24 cellular contexts compared by ENCODE assay signal in genomic region chr4:166723532-166724140, GRCh38.
A peak's percentile ranks its signal among the peaks of the same experiment; 100 is the strongest.
DNase-seq lines count a peak whose midpoint lies in the region; ATAC-seq and TF ChIP-seq lines count a peak whose summit lies in the region.
"Had no signal": no experiment of that assay in that cellular context is flagged by ENCODE, and none has a peak within 500 bp of the region (broad histone marks: within the 10 kb centered on the region; RNA-seq: fewer than 3 reads in every experiment).

No MANE protein-coding gene starts in this region.

- H3K9ac ChIP-seq in HUES6 (ENCODE audit: low read length), result no peak overlapping the region
- H3K9ac ChIP-seq: BLaER1 had no signal

- TF ChIP-seq CTCF in WTC11 (IDR thresholded peaks at IDR 0.05), result no peak

- H2AFZ ChIP-seq in ACC112 (ENCODE audit: low read length, unreplicated experiment), result peak overlapping the region; percentile 39

- no peak overlapping the region for H3K27ac ChIP-seq in ACC112 (ENCODE audit: low read depth, low read length)
- peak overlapping the region; percentile 37; the same call in 1 of the 2 replicates for H3K27ac ChIP-seq in HUES6 (ENCODE audit: low read depth, low read length)
- H3K27ac ChIP-seq: 22Rv1, A549, BLaER1 had no signal

- CTCF ChIA-PET in WTC11 (lab: Charles Lee), result no interaction called here

- no peaks in the 10 kb centered on the region for H3K36me3 ChIP-seq in ACC112 (ENCODE audit: insufficient read depth, low read length)
- H3K36me3 ChIP-seq in HUES6 (ENCODE audit: control insufficient read depth, insufficient read depth, low read length), result peaks cover 31% of the 10 kb centered on the region; the same call in 1 of the 2 replicates
- H3K36me3 ChIP-seq: BE2C, BLaER1 had no signal

- H3K9me3 Mint-ChIP-seq in WTC11 (no peaks in the 10 kb centered on the region), immature natural killer cell (peaks cover 23 to 60% (median 31%) of the 10 kb centered on the region in 6 donors)

- H3K4me1 Mint-ChIP-seq in WTC11, result peaks cover 64% of the 10 kb centered on the region
- no peaks in the 10 kb centered on the region for H3K4me1 Mint-ChIP-seq in immature natural killer cell
- H3K4me1 Mint-ChIP-seq: CD14-positive monocyte; CD4-positive, alpha-beta memory T cell; CD4-positive, CD25-positive, alpha-beta regulatory T cell; CD8-positive, alpha-beta memory T cell had no signal

- ATAC-seq in WTC11, result no peak
- ATAC-seq: A549, GM12878 had no signal

- H3K4me3 ChIP-seq in ACC112 (ENCODE audit: low read depth, low read length) (no peak overlapping the region), HUES6 (ENCODE audit: low read depth, low read length) (no peak overlapping the region)
- H3K4me3 ChIP-seq: A549, BLaER1, GM12878 had no signal

- no peaks in the 10 kb centered on the region for H3K79me2 ChIP-seq in ACC112 (ENCODE audit: control insufficient read depth, insufficient read depth, low read length, unreplicated experiment)

- no peaks in the 10 kb centered on the region for H3K9me3 ChIP-seq in HUES6 (ENCODE audit: control insufficient read depth, insufficient read depth, low read depth, low read length)
- H3K9me3 ChIP-seq: A549, BE2C, BLaER1 had no signal

- H3K27me3 ChIP-seq in ACC112 (ENCODE audit: insufficient read depth, low read length), result peaks cover 5% of the 10 kb centered on the region; the same call in 1 of the 2 replicates
- peaks cover under 1% of the 10 kb centered on the region; the same call in 1 of the 2 replicates for H3K27me3 ChIP-seq in HUES6 (ENCODE audit: control insufficient read depth, insufficient read depth, low read length)
- H3K27me3 ChIP-seq: BE2C, BLaER1 had no signal

- peak overlapping the region; percentile 41 for H3K4me3 Mint-ChIP-seq in WTC11
- no peak overlapping the region for H3K4me3 Mint-ChIP-seq in immature natural killer cell
- H3K4me3 Mint-ChIP-seq: CD14-positive monocyte; CD4-positive, alpha-beta memory T cell; CD4-positive, CD25-positive, alpha-beta regulatory T cell; CD8-positive, alpha-beta memory T cell had no signal

- H3K36me3 Mint-ChIP-seq in WTC11 (peaks cover 72% of the 10 kb centered on the region), immature natural killer cell (no peaks in the 10 kb centered on the region)
- H3K36me3 Mint-ChIP-seq: CD14-positive monocyte; CD4-positive, alpha-beta memory T cell; CD4-positive, CD25-positive, alpha-beta regulatory T cell; CD8-positive, alpha-beta memory T cell had no signal

- DNase-seq in WTC11 (ENCODE audit: low spot score), result no peak
- DNase-seq in posterior cingulate gyrus, result no peak
- no peak for DNase-seq in immature natural killer cell
- DNase-seq: ACHN; BE2C; C1 segment of cervical spinal cord; CD4-positive, alpha-beta memory T cell; CD4-positive, CD25-positive, alpha-beta regulatory T cell; CD8-positive, alpha-beta memory T cell; COR-L47; DMS 273 treated with DMSO at 0.1 percent for 48 hours; DMS153; DMS53; DMS79; DND-41; EL; GDM1 had no signal

- H3K27ac Mint-ChIP-seq in WTC11 (peak overlapping the region; percentile 79), immature natural killer cell (no peak overlapping the region)
- H3K27ac Mint-ChIP-seq: CD14-positive monocyte; CD4-positive, alpha-beta memory T cell; CD4-positive, CD25-positive, alpha-beta regulatory T cell; CD8-positive, alpha-beta memory T cell had no signal

- H3K4me1 ChIP-seq in ACC112 (ENCODE audit: control insufficient read depth, insufficient read depth, low read length, unreplicated experiment), result no peaks in the 10 kb centered on the region
- no peaks in the 10 kb centered on the region; the same call in 1 of the 2 replicates for H3K4me1 ChIP-seq in HUES6 (ENCODE audit: control insufficient read depth, insufficient read depth, low read length)
- H3K4me1 ChIP-seq: A549, BE2C, BLaER1 had no signal

- no peaks in the 10 kb centered on the region for H3K27me3 Mint-ChIP-seq in WTC11 (ENCODE audit: low read depth)
- H3K27me3 Mint-ChIP-seq in immature natural killer cell (ENCODE audit: low read depth in 3 of 3), result no peaks in the 10 kb centered on the region
- H3K27me3 Mint-ChIP-seq: CD4-positive, alpha-beta memory T cell; CD4-positive, CD25-positive, alpha-beta regulatory T cell had no signal

- intact Hi-C loops in posterior cingulate gyrus (cut with DNase I), result no loop called here

- POLR2A ChIA-PET in WTC11 (lab: Charles Lee), result no interaction called here

TF ChIP-seq in WTC11, 78 proteins besides CTCF, POLR2A, EP300 and RAD21 (continues in another document):
- TF ChIP-seq SP1 (CRISPR knock-in tag; conservative IDR thresholded peaks at IDR 0.05), result no peak
- peak; percentile 70 for TF ChIP-seq PRRX2 (CRISPR knock-in tag; IDR thresholded peaks at IDR 0.05)
- no peak for TF ChIP-seq ZNF317 (CRISPR knock-in tag; IDR thresholded peaks at IDR 0.05; ENCODE audit: borderline replicate concordance, low read depth)
- TF ChIP-seq FOXK1 (CRISPR knock-in tag; IDR thresholded peaks at IDR 0.05), result no peak
- TF ChIP-seq, protein P1, sequence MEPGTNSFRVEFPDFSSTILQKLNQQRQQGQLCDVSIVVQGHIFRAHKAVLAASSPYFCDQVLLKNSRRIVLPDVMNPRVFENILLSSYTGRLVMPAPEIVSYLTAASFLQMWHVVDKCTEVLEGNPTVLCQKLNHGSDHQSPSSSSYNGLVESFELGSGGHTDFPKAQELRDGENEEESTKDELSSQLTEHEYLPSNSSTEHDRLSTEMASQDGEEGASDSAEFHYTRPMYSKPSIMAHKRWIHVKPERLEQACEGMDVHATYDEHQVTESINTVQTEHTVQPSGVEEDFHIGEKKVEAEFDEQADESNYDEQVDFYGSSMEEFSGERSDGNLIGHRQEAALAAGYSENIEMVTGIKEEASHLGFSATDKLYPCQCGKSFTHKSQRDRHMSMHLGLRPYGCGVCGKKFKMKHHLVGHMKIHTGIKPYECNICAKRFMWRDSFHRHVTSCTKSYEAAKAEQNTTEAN (CRISPR knock-in tag; IDR thresholded peaks at IDR 0.05), result no peak
- TF ChIP-seq, protein P2, sequence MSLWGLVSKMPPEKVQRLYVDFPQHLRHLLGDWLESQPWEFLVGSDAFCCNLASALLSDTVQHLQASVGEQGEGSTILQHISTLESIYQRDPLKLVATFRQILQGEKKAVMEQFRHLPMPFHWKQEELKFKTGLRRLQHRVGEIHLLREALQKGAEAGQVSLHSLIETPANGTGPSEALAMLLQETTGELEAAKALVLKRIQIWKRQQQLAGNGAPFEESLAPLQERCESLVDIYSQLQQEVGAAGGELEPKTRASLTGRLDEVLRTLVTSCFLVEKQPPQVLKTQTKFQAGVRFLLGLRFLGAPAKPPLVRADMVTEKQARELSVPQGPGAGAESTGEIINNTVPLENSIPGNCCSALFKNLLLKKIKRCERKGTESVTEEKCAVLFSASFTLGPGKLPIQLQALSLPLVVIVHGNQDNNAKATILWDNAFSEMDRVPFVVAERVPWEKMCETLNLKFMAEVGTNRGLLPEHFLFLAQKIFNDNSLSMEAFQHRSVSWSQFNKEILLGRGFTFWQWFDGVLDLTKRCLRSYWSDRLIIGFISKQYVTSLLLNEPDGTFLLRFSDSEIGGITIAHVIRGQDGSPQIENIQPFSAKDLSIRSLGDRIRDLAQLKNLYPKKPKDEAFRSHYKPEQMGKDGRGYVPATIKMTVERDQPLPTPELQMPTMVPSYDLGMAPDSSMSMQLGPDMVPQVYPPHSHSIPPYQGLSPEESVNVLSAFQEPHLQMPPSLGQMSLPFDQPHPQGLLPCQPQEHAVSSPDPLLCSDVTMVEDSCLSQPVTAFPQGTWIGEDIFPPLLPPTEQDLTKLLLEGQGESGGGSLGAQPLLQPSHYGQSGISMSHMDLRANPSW (CRISPR knock-in tag; conservative IDR thresholded peaks at IDR 0.05; ENCODE audit: low read depth), result no peak
- TF ChIP-seq, protein P3, sequence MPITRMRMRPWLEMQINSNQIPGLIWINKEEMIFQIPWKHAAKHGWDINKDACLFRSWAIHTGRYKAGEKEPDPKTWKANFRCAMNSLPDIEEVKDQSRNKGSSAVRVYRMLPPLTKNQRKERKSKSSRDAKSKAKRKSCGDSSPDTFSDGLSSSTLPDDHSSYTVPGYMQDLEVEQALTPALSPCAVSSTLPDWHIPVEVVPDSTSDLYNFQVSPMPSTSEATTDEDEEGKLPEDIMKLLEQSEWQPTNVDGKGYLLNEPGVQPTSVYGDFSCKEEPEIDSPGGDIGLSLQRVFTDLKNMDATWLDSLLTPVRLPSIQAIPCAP (CRISPR knock-in tag; IDR thresholded peaks at IDR 0.05), result no peak
- TF ChIP-seq JAZF1 (CRISPR knock-in tag; IDR thresholded peaks at IDR 0.05), result no peak
- peak; percentile 91 for TF ChIP-seq ZNF425 (CRISPR knock-in tag; conservative IDR thresholded peaks at IDR 0.05)
- peak; percentile 12; the same call in 1 of the 2 replicates for TF ChIP-seq ZNF416 (CRISPR knock-in tag; IDR thresholded peaks at IDR 0.05)
